1 cellular context compared by ENCODE assay signal in the genomic region with DNA sequence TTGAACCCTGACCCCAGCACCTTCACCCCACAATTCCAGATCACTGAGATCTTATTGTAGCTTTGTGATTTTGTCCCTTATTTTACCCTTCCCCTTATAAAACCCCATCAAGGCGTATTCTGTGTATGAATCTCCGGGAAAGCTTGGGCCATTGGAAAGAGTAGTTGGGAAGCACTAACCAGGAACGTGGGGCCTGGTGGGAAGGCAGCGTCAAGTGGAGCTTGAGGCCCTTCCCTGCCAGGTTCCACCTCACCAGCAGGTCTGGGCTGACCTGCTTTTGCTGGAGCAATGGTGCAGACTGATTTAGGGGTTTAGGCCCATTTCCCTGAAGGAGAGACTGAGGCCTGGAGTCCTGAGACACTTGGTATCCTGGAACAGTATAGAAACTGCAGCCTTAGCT.
TF ChIP-seq lines count a peak whose summit lies in the region.

No MANE protein-coding gene starts in this region.

TF ChIP-seq in HepG2, 621 proteins besides CTCF, POLR2A, EP300 and RAD21:
- TF ChIP-seq ZNF629 (CRISPR knock-in tag; conservative IDR thresholded peaks at IDR 0.05), result peak; percentile 84
- no peak for TF ChIP-seq CBFB (CRISPR knock-in tag; IDR thresholded peaks at IDR 0.05)
- 0 out of 2 replicates have a peak, but pooled peaks have one; percentile 35 for TF ChIP-seq ZMYM3 (CRISPR knock-in tag; IDR thresholded peaks at IDR 0.05)
